9 cellular contexts compared by ENCODE assay signal in genomic region chr2:95525294-95526035, GRCh38. TPM values are rescaled to one million over a fixed set of nuclear protein-coding genes. Genes with fewer than 3 reads are reported as not detected.
DNase-seq lines count a peak whose midpoint lies in the region; ATAC-seq and TF ChIP-seq lines count a peak whose summit lies in the region.
"Had no signal": no experiment of that assay in that cellular context is flagged by ENCODE, and none has a peak within 500 bp of the region (broad histone marks: within the 10 kb centered on the region; RNA-seq: fewer than 3 reads in every experiment).

No MANE protein-coding gene starts in this region.

- DNase-seq in Right ventricle myocardium inferior (ENCODE audit: missing footprints) (peak; percentile 70), cardiac septum (ENCODE audit: low spot score) (no peak), left lung (peak; percentile 78 to 84), upper lobe of right lung (peak; percentile 83), AG20443 (ENCODE audit: low spot score) (no peak)

- H3K27me3 ChIP-seq in left lung (peaks cover 0 to 20% of the 10 kb centered on the region in 2 donors), upper lobe of right lung (no peaks in the 10 kb centered on the region)

- H3K27ac Mint-ChIP-seq in activated naive CD8-positive, alpha-beta T cell, result peak overlapping the region; percentile 81

- peaks cover 0 to 21% of the 10 kb centered on the region in 2 donors for H3K4me1 ChIP-seq in left lung
- H3K4me1 ChIP-seq in upper lobe of right lung, result peaks cover 4% of the 10 kb centered on the region

- H3K27ac ChIP-seq in left lung (peak overlapping the region; percentile 74 to 86), upper lobe of right lung (peak overlapping the region; percentile 75)

- H3K9me3 Mint-ChIP-seq in activated naive CD8-positive, alpha-beta T cell (ENCODE audit: low read depth), result no peaks in the 10 kb centered on the region

- peak overlapping the region; percentile 86 for H3K4me3 Mint-ChIP-seq in activated naive CD8-positive, alpha-beta T cell

- no peaks in the 10 kb centered on the region for H3K27me3 Mint-ChIP-seq in activated naive CD8-positive, alpha-beta T cell

- H3K9me3 ChIP-seq in left lung, result no peaks in the 10 kb centered on the region
- H3K9me3 ChIP-seq in upper lobe of right lung, result no peaks in the 10 kb centered on the region

- TF ChIP-seq CTCF in left lung (IDR thresholded peaks at IDR 0.05) (no peak), upper lobe of right lung (IDR thresholded peaks at IDR 0.05) (no peak)

- peak overlapping the region; percentile 64 to 88 for H3K4me3 ChIP-seq in left lung
- H3K4me3 ChIP-seq in upper lobe of right lung, result peak overlapping the region; percentile 66

- intact Hi-C loops in Right ventricle myocardium inferior (cut with DNase I), result no loop called here
- intact Hi-C loops in cardiac septum (cut with DNase I), result no loop called here
- intact Hi-C loops in left lung (cut with DNase I), result no loop called here
- intact Hi-C loops in upper lobe of right lung (cut with DNase I), result no loop called here

- no peak for ATAC-seq in Right ventricle myocardium inferior
- ATAC-seq in left lung, result peak; percentile 72
- peak; percentile 77 for ATAC-seq in upper lobe of right lung
- no peak for ATAC-seq in GM18867 (IDR thresholded peaks at IDR 0.05; ENCODE audit: unreplicated experiment)
- no peak for ATAC-seq in GM21526 (IDR thresholded peaks at IDR 0.05; ENCODE audit: low FRiP score, unreplicated experiment)

- H3K36me3 Mint-ChIP-seq in activated naive CD8-positive, alpha-beta T cell, result peaks cover 14% of the 10 kb centered on the region

- H3K4me1 Mint-ChIP-seq in activated naive CD8-positive, alpha-beta T cell (ENCODE audit: low read depth), result peaks cover 14% of the 10 kb centered on the region

- H3K36me3 ChIP-seq in left lung, result peaks cover 0 to 7% of the 10 kb centered on the region in 2 donors
- no peaks in the 10 kb centered on the region for H3K36me3 ChIP-seq in upper lobe of right lung

RNA-seq across cellular contexts. Expression of gene TRIM43B, which starts 40.9 kb away (rescaled TPM):
- not detected for total RNA-seq in Right ventricle myocardium inferior
- total RNA-seq in cardiac septum, result not detected
- total RNA-seq in left lung, result not detected
- not detected for total RNA-seq in upper lobe of right lung
- total RNA-seq: frontal cortex had no signal

Comparison
In these comparisons a context has a peak if more than half of its experiments do, and no peak if none do; other contexts are left out.
1. DNase-seq: peak in Right ventricle myocardium inferior (single experiment), left lung (2 of 2) and upper lobe of right lung (single experiment); none in cardiac septum (single experiment) and AG20443 (single experiment).
2. ATAC-seq: peak in left lung (single experiment) and upper lobe of right lung (single experiment); none in Right ventricle myocardium inferior (single experiment), GM18867 (single experiment) and GM21526 (single experiment).